Comparison of ENCODE assay signal across 20 cellular contexts in genomic region chr17:7497228-7497627, GRCh38. TPM values are rescaled to one million over a fixed set of nuclear protein-coding genes. Genes with fewer than 3 reads are reported as not detected.
DNase-seq lines count a peak whose midpoint lies in the region; ATAC-seq, FAIRE-seq and TF ChIP-seq lines count a peak whose summit lies in the region.
"Had no signal": no experiment of that assay in that cellular context is flagged by ENCODE, and none has a peak within 500 bp of the region (broad histone marks: within the 10 kb centered on the region; RNA-seq: fewer than 3 reads in every experiment).

No MANE protein-coding gene starts in this region.

- peak; percentile 19 for ATAC-seq in body of pancreas
- ATAC-seq in left cardiac atrium, result peak; percentile 29 to 58
- peak; percentile 14 for ATAC-seq in sciatic nerve
- ATAC-seq: activated CD4-positive, CD25-positive, alpha-beta regulatory T cell treated with anti-CD3 and anti-CD28 coated beads, Interleukin-2, amount 50 U/mL, for 24 hours; Panc1 had no signal

- WGBS in body of pancreas, 2 donors, result 71 to 95% methylated on average over 1 to 10 of the region's 10 CpGs

- H3K36me3 ChIP-seq in body of pancreas (replicated peaks in 1 of 2; ENCODE audit: insufficient read depth in 1 of 2, low read depth in 2 of 2), result peaks cover 45 to 49% of the 10 kb centered on the region in 2 donors

- H3K9me3 ChIP-seq in body of pancreas, result no peaks in the 10 kb centered on the region
- H3K9me3 ChIP-seq: colonic mucosa, SK-N-SH, thoracic aorta had no signal

- H3K27me3 ChIP-seq in body of pancreas, result no peaks in the 10 kb centered on the region
- H3K27me3 ChIP-seq: colonic mucosa had no signal

- intact Hi-C loops in body of pancreas (cut with DNase I), result no loop called here
- intact Hi-C loops in left cardiac atrium (cut with DNase I), result loop anchor here in 1 of 2 donors (10.0 kb wide), 1 partner anchor 48 kb away; the partner anchor contains the start of gene TNFSF12
- intact Hi-C loops in sciatic nerve (cut with DNase I), result no loop called here

- FAIRE-seq in GM12892 (lab: Jason Lieb, UNC), result no peak
- FAIRE-seq: frontal cortex had no signal

- DNase-seq in body of pancreas (no peak), left cardiac atrium (peak; percentile 56), sciatic nerve (ENCODE audit: low spot score) (no peak), GM12892 (ENCODE audit: insufficient read length) (no peak)
- no peak for DNase-seq in activated CD4-positive, alpha-beta T cell treated with anti-CD3 and anti-CD28 coated beads for 1 hour
- DNase-seq: activated naive CD4-positive, alpha-beta T cell treated with Interleukin-2 at 50 U/mL for 16 hours; AML-193; Calu3; colonic mucosa; GM23248; NCI-H1436 treated with DMSO at 0.1 percent for 48 hours; NCI-H2227 treated with DMSO at 0.1 percent for 48 hours; SK-N-SH; T1000 had no signal

- H3K4me1 ChIP-seq in body of pancreas, result no peaks in the 10 kb centered on the region
- H3K4me1 ChIP-seq: colonic mucosa had no signal

- no peak for TF ChIP-seq CTCF in body of pancreas (IDR thresholded peaks at IDR 0.05)

- no peak overlapping the region for H3K4me3 ChIP-seq in body of pancreas
- H3K4me3 ChIP-seq: colonic mucosa, GM23248, thoracic aorta had no signal

- H3K27ac ChIP-seq in body of pancreas, result no peak overlapping the region
- H3K27ac ChIP-seq: colonic mucosa, epithelial cell of prostate, GM23248, thoracic aorta had no signal

- TF ChIP-seq POLR2A in body of pancreas (IDR thresholded peaks at IDR 0.05) (no peak), GM12892 (IDR thresholded peaks at IDR 0.05; ENCODE audit: low read depth, low read length) (no peak)

RNA-seq across cellular contexts. Expression of gene POLR2A, which starts 13.1 kb away (rescaled TPM):
- total RNA-seq in body of pancreas (100 to 1,000 TPM in 1 of 2 donors, 10 to 100 TPM in 1; 36.3 to 124 TPM), left cardiac atrium (10 to 100 TPM; 42.8 to 56.9 TPM), sciatic nerve (126 TPM)
- 53.1 TPM for polyA plus RNA-seq in GM12892 (2012; ENCODE audit: missing spikeins)

RNA-seq across cellular contexts. Expression of gene SLC35G6, which starts 16.0 kb away (rescaled TPM):
- not detected for total RNA-seq in body of pancreas
- total RNA-seq in left cardiac atrium, result not detected
- not detected for total RNA-seq in sciatic nerve
- 0.19 TPM for polyA plus RNA-seq in GM12892 (2012; ENCODE audit: missing spikeins)
- total RNA-seq: Calu3, colonic mucosa, frontal cortex, GM23248, lower leg skin, thoracic aorta had no signal
- polyA plus RNA-seq: SK-N-SH had no signal

RNA-seq across cellular contexts. Expression of gene ZBTB4, which starts 17.8 kb away (rescaled TPM):
- total RNA-seq in body of pancreas (10 to 100 TPM; 30.9 to 38.2 TPM), left cardiac atrium (10 to 100 TPM; 62.1 to 62.2 TPM), sciatic nerve (84.2 TPM)
- 7.7 TPM for polyA plus RNA-seq in GM12892 (2012; ENCODE audit: missing spikeins)

RNA-seq across cellular contexts. Expression of gene TNFSF12, which starts 51.6 kb away (rescaled TPM):
- total RNA-seq in body of pancreas (10 to 100 TPM; 32.2 to 48.8 TPM), left cardiac atrium (10 to 100 TPM; 31.0 to 47.6 TPM), sciatic nerve (63.9 TPM)
- polyA plus RNA-seq in GM12892 (2012; ENCODE audit: missing spikeins), result 1.7 TPM

RNA-seq across cellular contexts. Expression of gene CHRNB1, which starts 52.4 kb away (rescaled TPM):
- total RNA-seq in body of pancreas, result 1 to 10 TPM; 2.6 to 8.8 TPM
- total RNA-seq in left cardiac atrium, result 10 to 100 TPM; 12.4 to 13.8 TPM
- total RNA-seq in sciatic nerve, result 6.3 TPM
- polyA plus RNA-seq in GM12892 (2012; ENCODE audit: missing spikeins), result 12.8 TPM
